In genomic region chr3:184262166-184262926, GRCh38 we compare ENCODE assay signal across 8 cellular contexts. TPM values are rescaled to one million over a fixed set of nuclear protein-coding genes. Genes with fewer than 3 reads are reported as not detected.
A peak's percentile ranks its signal among the peaks of the same experiment; 100 is the strongest.
DNase-seq lines count a peak whose midpoint lies in the region; ATAC-seq and TF ChIP-seq lines count a peak whose summit lies in the region.

No MANE protein-coding gene starts in this region.

- WGBS in body of pancreas, 2 donors, result 1 to 2% methylated on average over 29 to 50 of the region's 51 CpGs

- H3K4me1 Mint-ChIP-seq in activated CD8-positive, alpha-beta memory T cell treated with anti-CD3 and anti-CD28 coated beads, Interleukin-2, amount 10 ng/mL, durations not matched to agents 7 days and 5 days, result peaks cover 18% of the 10 kb centered on the region
- peaks cover 22 to 28% (median 24%) of the 10 kb centered on the region in 3 donors for H3K4me1 Mint-ChIP-seq in naive B cell

- no peaks in the 10 kb centered on the region for H3K9me3 ChIP-seq in body of pancreas

- ATAC-seq in activated CD8-positive, alpha-beta memory T cell treated with anti-CD3 and anti-CD28 coated beads, Interleukin-2, amount 10 ng/mL, durations not matched to agents 7 days and 5 days, result no peak
- ATAC-seq in body of pancreas (peak; percentile 69), naive B cell (ENCODE audit: low read depth in 2 of 2) (peak; percentile 21 to 27), GM21515 (IDR thresholded peaks at IDR 0.05; ENCODE audit: unreplicated experiment) (no peak)

- H3K27ac Mint-ChIP-seq in activated CD8-positive, alpha-beta memory T cell treated with anti-CD3 and anti-CD28 coated beads, Interleukin-2, amount 10 ng/mL, durations not matched to agents 7 days and 5 days, result peak overlapping the region; percentile 1
- H3K27ac Mint-ChIP-seq in naive B cell, result peak overlapping the region in 2 of 6 donors; percentile 39 to 84

- no peak for DNase-seq in activated CD8-positive, alpha-beta memory T cell treated with anti-CD3 and anti-CD28 coated beads, Interleukin-2, amount 10 ng/mL, durations not matched to agents 7 days and 5 days
- no peak for DNase-seq in activated CD8-positive, alpha-beta memory T cell treated with anti-CD3 and anti-CD28 coated beads, Interleukin-2, amount 50 U/mL, for 48 hours
- DNase-seq in NCI-H526 treated with DMSO at 0.1 percent for 48 hours (lab: John Stamatoyannopoulos, UW), result peak; percentile 48
- peak; percentile 90 to 95 (median 91) for DNase-seq in body of pancreas
- DNase-seq in naive B cell, result peak; percentile 21
- no peak for DNase-seq in cerebellar nuclear complex (lab: John Stamatoyannopoulos, UW)
- no peak for DNase-seq in AG08396 (ENCODE audit: low spot score)

- peak; percentile 55 to 82 (median 69) for TF ChIP-seq POLR2A in body of pancreas (IDR thresholded peaks at IDR 0.05)

- H3K36me3 ChIP-seq in body of pancreas (replicated peaks in 1 of 2; ENCODE audit: insufficient read depth in 1 of 2, low read depth in 2 of 2), result no peaks in the 10 kb centered on the region

- H3K4me1 ChIP-seq in body of pancreas, result peaks cover 30% of the 10 kb centered on the region

- peaks cover 3% of the 10 kb centered on the region for H3K36me3 Mint-ChIP-seq in activated CD8-positive, alpha-beta memory T cell treated with anti-CD3 and anti-CD28 coated beads, Interleukin-2, amount 10 ng/mL, durations not matched to agents 7 days and 5 days
- peaks cover 0 to 11% of the 10 kb centered on the region in 2 donors for H3K36me3 Mint-ChIP-seq in naive B cell

- no peak for TF ChIP-seq CTCF in body of pancreas (IDR thresholded peaks at IDR 0.05)

- H3K27me3 Mint-ChIP-seq in activated CD8-positive, alpha-beta memory T cell treated with anti-CD3 and anti-CD28 coated beads, Interleukin-2, amount 10 ng/mL, durations not matched to agents 7 days and 5 days, result peaks cover 46% of the 10 kb centered on the region
- H3K27me3 Mint-ChIP-seq in naive B cell, result peaks cover 47 to 63% (median 52%) of the 10 kb centered on the region in 3 donors

- intact Hi-C loops in body of pancreas (cut with DNase I), result no loop called here

- no peak overlapping the region for H3K4me3 ChIP-seq in body of pancreas

- H3K9me3 Mint-ChIP-seq in activated CD8-positive, alpha-beta memory T cell treated with anti-CD3 and anti-CD28 coated beads, Interleukin-2, amount 10 ng/mL, durations not matched to agents 7 days and 5 days (ENCODE audit: low read depth), result no peaks in the 10 kb centered on the region
- H3K9me3 Mint-ChIP-seq in naive B cell, result peaks cover 0 to 7% (median 3%) of the 10 kb centered on the region in 7 donors

- CTCF ChIA-PET in activated CD8-positive, alpha-beta memory T cell treated with anti-CD3 and anti-CD28 coated beads, Interleukin-2, amount 10 ng/mL, durations not matched to agents 7 days and 5 days (lab: Charles Lee), result interaction anchor here (0.9 to 3.0 kb wide), 4 partner anchors 12 to 366 kb away, joined by 3 to 14 read pairs (median 6); partner anchors contain the start of genes EEF1AKMT4 and VWA5B2

- H3K27me3 ChIP-seq in body of pancreas, result no peaks in the 10 kb centered on the region

- peak overlapping the region; percentile 86 to 99 (median 96) for H3K27ac ChIP-seq in body of pancreas

- peak overlapping the region; percentile 75 for H3K4me3 Mint-ChIP-seq in activated CD8-positive, alpha-beta memory T cell treated with anti-CD3 and anti-CD28 coated beads, Interleukin-2, amount 10 ng/mL, durations not matched to agents 7 days and 5 days
- H3K4me3 Mint-ChIP-seq in naive B cell, result peak overlapping the region; percentile 69 to 96 (median 88)

RNA-seq across cellular contexts. Expression of gene CAMK2N2, which starts 1.0 kb away (rescaled TPM):
- total RNA-seq in activated CD8-positive, alpha-beta memory T cell treated with anti-CD3 and anti-CD28 coated beads, Interleukin-2, amount 10 ng/mL, durations not matched to agents 7 days and 5 days, result under 1 TPM; 0.20 to 0.37 TPM
- 1 to 10 TPM; 1.6 to 1.8 TPM for total RNA-seq in body of pancreas
- not detected for polyA plus RNA-seq in naive B cell (ENCODE audit: low read depth in 6 of 6)

RNA-seq across cellular contexts. Expression of gene EEF1AKMT4, which starts 12.9 kb away (rescaled TPM):
- total RNA-seq in activated CD8-positive, alpha-beta memory T cell treated with anti-CD3 and anti-CD28 coated beads, Interleukin-2, amount 10 ng/mL, durations not matched to agents 7 days and 5 days, result 1 to 10 TPM; 4.1 to 6.7 TPM
- total RNA-seq in body of pancreas, result 1 to 10 TPM; 3.0 to 3.4 TPM
- polyA plus RNA-seq in naive B cell (ENCODE audit: low read depth in 6 of 6), result 1 to 10 TPM; 2.1 to 4.3 (median 2.4) TPM

RNA-seq across cellular contexts. Expression of gene ECE2, which starts 13.5 kb away (rescaled TPM):
- total RNA-seq in activated CD8-positive, alpha-beta memory T cell treated with anti-CD3 and anti-CD28 coated beads, Interleukin-2, amount 10 ng/mL, durations not matched to agents 7 days and 5 days, result not detected
- 10 to 100 TPM; 11.7 to 18.8 TPM for total RNA-seq in body of pancreas
- not detected for polyA plus RNA-seq in naive B cell (ENCODE audit: low read depth in 6 of 6)

RNA-seq across cellular contexts. Expression of gene ALG3, which starts 13.6 kb away (rescaled TPM):
- 10 to 100 TPM; 38.7 to 48.2 TPM for total RNA-seq in activated CD8-positive, alpha-beta memory T cell treated with anti-CD3 and anti-CD28 coated beads, Interleukin-2, amount 10 ng/mL, durations not matched to agents 7 days and 5 days
- total RNA-seq in body of pancreas, result 10 to 100 TPM; 32.4 to 67.6 TPM
- 10 to 100 TPM; 33.9 to 57.3 (median 39.1) TPM for polyA plus RNA-seq in naive B cell (ENCODE audit: low read depth in 6 of 6)

RNA-seq across cellular contexts. Expression of gene VWA5B2, which starts 33.0 kb away (rescaled TPM):
- not detected for total RNA-seq in activated CD8-positive, alpha-beta memory T cell treated with anti-CD3 and anti-CD28 coated beads, Interleukin-2, amount 10 ng/mL, durations not matched to agents 7 days and 5 days
- 10 to 100 TPM in 1 of 2 donors, 1 to 10 TPM in 1; 6.0 to 15.8 TPM for total RNA-seq in body of pancreas
- polyA plus RNA-seq in naive B cell (ENCODE audit: low read depth in 6 of 6), result not detected

Comparison
In these comparisons a context has a peak if more than half of its experiments do, and no peak if none do; other contexts are left out.
1. ATAC-seq: peak in body of pancreas (single experiment) and naive B cell (2 of 2); none in activated CD8-positive, alpha-beta memory T cell treated with anti-CD3 and anti-CD28 coated beads, Interleukin-2, amount 10 ng/mL, durations not matched to agents 7 days and 5 days (single experiment) and GM21515 (single experiment).
2. DNase-seq: peak in NCI-H526 treated with DMSO at 0.1 percent for 48 hours (single experiment), body of pancreas (4 of 4) and naive B cell (single experiment); none in activated CD8-positive, alpha-beta memory T cell treated with anti-CD3 and anti-CD28 coated beads, Interleukin-2, amount 10 ng/mL, durations not matched to agents 7 days and 5 days (single experiment), activated CD8-positive, alpha-beta memory T cell treated with anti-CD3 and anti-CD28 coated beads, Interleukin-2, amount 50 U/mL, for 48 hours (single experiment), cerebellar nuclear complex (0 of 2) and AG08396 (single experiment).
3. RNA of gene ECE2, which starts 13.5 kb away (total RNA-seq): 11.7 to 18.8 TPM in body of pancreas; not detected in activated CD8-positive, alpha-beta memory T cell treated with anti-CD3 and anti-CD28 coated beads, Interleukin-2, amount 10 ng/mL, durations not matched to agents 7 days and 5 days; every median in the first group is over 10 times any median in the second.